ENCODE assay signal across 8 cellular contexts in the genomic region with DNA sequence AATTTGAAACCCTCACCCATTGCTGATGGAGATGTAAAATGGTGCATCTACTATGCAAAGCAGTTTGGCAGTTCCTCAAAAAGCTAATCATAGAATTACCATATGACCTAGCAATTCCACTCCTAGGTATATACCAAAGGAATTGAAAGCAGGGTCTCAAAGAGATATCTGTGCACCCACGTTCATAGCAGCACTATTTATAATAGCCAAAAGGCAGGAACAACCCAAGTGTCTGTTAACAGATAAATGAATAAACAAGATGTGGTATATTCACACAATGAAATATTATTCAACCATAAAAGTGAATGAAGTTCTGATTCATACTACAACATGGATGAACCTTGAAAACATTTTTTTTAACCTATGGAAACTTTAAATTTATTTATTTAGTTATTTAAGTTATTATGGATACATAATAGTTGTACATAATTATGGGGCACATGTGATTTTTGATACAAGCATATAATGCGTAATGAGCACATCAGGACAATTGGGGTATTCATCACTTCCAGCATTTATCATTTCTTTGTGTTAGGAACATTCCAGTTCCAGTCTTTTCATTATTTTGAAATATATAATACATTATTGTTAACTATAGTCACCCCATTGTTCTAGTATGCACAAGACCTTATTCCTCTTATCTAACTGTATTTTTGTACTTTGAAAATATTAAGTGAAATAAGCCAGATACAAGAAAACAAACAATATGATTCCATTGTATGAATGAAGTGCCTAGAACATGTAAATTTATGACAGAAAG.
"Had no signal": no experiment of that assay in that cellular context is flagged by ENCODE, and none has a peak within 500 bp of the region (broad histone marks: within the 10 kb centered on the region; RNA-seq: fewer than 3 reads in every experiment).

No MANE protein-coding gene starts in this region.

- ATAC-seq: GM23338, HepG2 had no signal

- FAIRE-seq: H1, H54, HepG2 had no signal

- H3K4me3 ChIP-seq: GM23338 had no signal

- DNase-seq: H9, HCEC 1CT, KBM-7 had no signal

- H3K27ac ChIP-seq: HL-60 had no signal
